In the genomic region with DNA sequence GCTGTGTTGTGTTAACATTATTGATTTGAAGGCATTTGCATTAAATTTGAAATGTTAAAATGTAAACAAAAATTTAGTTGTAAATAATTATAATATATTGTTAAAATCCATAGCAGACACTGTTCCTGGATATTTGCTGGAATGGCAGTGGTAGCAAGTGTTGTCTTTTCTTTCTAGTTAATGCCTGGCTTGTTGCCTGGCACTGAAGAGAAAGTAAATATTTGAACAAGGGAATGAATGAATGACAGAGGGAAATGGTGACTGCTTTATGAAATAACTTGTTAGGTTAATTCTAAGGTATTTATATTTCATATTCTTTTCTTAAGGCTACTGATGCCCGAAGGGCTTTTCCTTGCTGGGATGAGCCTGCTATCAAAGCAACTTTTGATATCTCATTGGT, we compare ENCODE assay signal across 7 cellular contexts. TPM values are rescaled to one million over a fixed set of nuclear protein-coding genes. Genes with fewer than 3 reads are reported as not detected.
DNase-seq lines count a peak whose midpoint lies in the region; FAIRE-seq and TF ChIP-seq lines count a peak whose summit lies in the region.
"Not testable (repeated sequence)": the region's sequence is repeated elsewhere in the genome, so short reads cannot be mapped to it uniquely, and the experiment has no call there.

No MANE protein-coding gene starts in this region.

- not testable (repeated sequence) for H3K9me3 ChIP-seq in kidney (ENCODE audit: control insufficient read depth in 1 of 2, low read length in 2 of 2); prostate gland

- not testable (repeated sequence) for TF ChIP-seq CTCF in LNCaP clone FGC (IDR thresholded peaks at IDR 0.05; ENCODE audit: control insufficient read depth, extremely low read depth, insufficient read depth); kidney (IDR thresholded peaks at IDR 0.05; ENCODE audit: borderline replicate concordance, extremely low read depth, insufficient read depth); prostate gland (IDR thresholded peaks at IDR 0.05)

- not testable (repeated sequence) for H3K27me3 ChIP-seq in prostate gland (replicated peaks; ENCODE audit: insufficient read depth)

- not testable (repeated sequence) for H3K9ac ChIP-seq in kidney (ENCODE audit: low read length in 2 of 2)

- intact Hi-C loops in kidney (cut with DNase I); prostate gland (cut with DNase I): not testable (repeated sequence)

- not testable (repeated sequence) for TF ChIP-seq POLR2A in prostate gland (IDR thresholded peaks at IDR 0.05)

- H3K4me1 ChIP-seq in kidney (ENCODE audit: control insufficient read depth in 1 of 2, insufficient read depth in 1 of 2, low read depth in 1 of 2, low read length in 2 of 2); prostate gland (replicated peaks): not testable (repeated sequence)

- peak; percentile 85 for DNase-seq in LNCaP clone FGC (ENCODE audit: low read depth)
- peak; percentile 23 for DNase-seq in NCI-H69 (lab: John Stamatoyannopoulos, UW)
- not testable (repeated sequence) for DNase-seq in kidney
- DNase-seq in prostate gland (ENCODE audit: low spot score), result peak; percentile 53

- peak; percentile 88 for FAIRE-seq in G401.6 (lab: Jason Lieb, UNC)
- peak; percentile 50 for FAIRE-seq in TTC549 (lab: Jason Lieb, UNC)
- FAIRE-seq in colon (lab: Jason Lieb, UNC), result peak; percentile 95
- peak; percentile 85 for FAIRE-seq in kidney (lab: Jason Lieb, UNC)

- not testable (repeated sequence) for H3K4me3 ChIP-seq in LNCaP clone FGC (ENCODE audit: low read depth, low read length); kidney (ENCODE audit: low read length in 2 of 2); prostate gland

- WGBS in prostate gland, result 57% methylated on average over 1 of the region's 1 CpG

- not testable (repeated sequence) for H3K36me3 ChIP-seq in kidney (ENCODE audit: control insufficient read depth in 1 of 2, insufficient read depth in 2 of 2, low read length in 2 of 2); prostate gland

- not testable (repeated sequence) for H3K27ac ChIP-seq in kidney (ENCODE audit: low read depth in 2 of 2, low read length in 2 of 2); prostate gland

RNA-seq across cellular contexts. Expression of gene NPEPPS, which starts 51.5 kb away (rescaled TPM):
- 131 TPM for total RNA-seq in kidney
- 27.6 TPM for polyA plus RNA-seq in kidney (ENCODE audit: insufficient read depth, low read depth, low replicate concordance)
- 10 to 100 TPM; 67.1 to 70.4 TPM for total RNA-seq in prostate gland
